In genomic region chr3:179604336-179605078, GRCh38 we compare ENCODE assay signal across 8 cellular contexts. TPM values are rescaled to one million over a fixed set of nuclear protein-coding genes. Genes with fewer than 3 reads are reported as not detected.
A peak's percentile ranks its signal among the peaks of the same experiment; 100 is the strongest.
DNase-seq lines count a peak whose midpoint lies in the region; ATAC-seq and TF ChIP-seq lines count a peak whose summit lies in the region.

Gene MRPL47, minus strand, starts transcription at chr3:179604638. Its CDS starts 14 bp downstream, at chr3:179604624.
Gene NDUFB5, plus strand, starts transcription at chr3:179604794. Its CDS starts 22 bp downstream, at chr3:179604816.

- no peak for TF ChIP-seq EP300 in gastroesophageal sphincter (IDR thresholded peaks at IDR 0.05)

- peak within 1 kb of the TSS; percentile 96 for H3K9ac ChIP-seq in SK-N-MC (ENCODE audit: insufficient read length)

- peaks cover 29% of the 10 kb centered on the region for H3K36me3 Mint-ChIP-seq in HFFc6 (ENCODE audit: low read depth)
- peaks cover 36% of the 10 kb centered on the region for H3K36me3 Mint-ChIP-seq in activated naive CD4-positive, alpha-beta T cell treated with anti-CD3 and anti-CD28 coated beads, Interleukin-2, amount 10 ng/mL, durations not matched to agents 7 days and 5 days

- H3K4me1 ChIP-seq in gastroesophageal sphincter = peaks cover 0 to 67% (median 18%) of the 10 kb centered on the region in 3 donors
- H3K4me1 ChIP-seq in neutrophil (ENCODE audit: control insufficient read depth in 1 of 2, insufficient read depth in 1 of 2, low read depth in 1 of 2, low read length in 1 of 2) = peaks cover 13 to 20% of the 10 kb centered on the region in 2 experiments

- CTCF ChIA-PET in activated naive CD4-positive, alpha-beta T cell treated with anti-CD3 and anti-CD28 coated beads, Interleukin-2, amount 10 ng/mL, durations not matched to agents 7 days and 5 days (lab: Charles Lee) = interaction anchor here (1.1 kb wide), 1 partner anchor 48 kb away, joined by 3 read pairs; the partner anchor contains the start of gene USP13

- H3K9me3 ChIP-seq in SK-N-MC (ENCODE audit: low read depth, low read length) (no peaks in the 10 kb centered on the region), gastroesophageal sphincter (no peaks in the 10 kb centered on the region), neutrophil (no peaks in the 10 kb centered on the region)

- peak; percentile 83 for DNase-seq in GM04503 (ENCODE audit: low read depth)
- DNase-seq in HFFc6 = peak; percentile 95
- peak; percentile 97 for DNase-seq in NB4 (ENCODE audit: low read depth)
- peak; percentile 96 for DNase-seq in SK-N-MC (ENCODE audit: low read depth, low spot score)
- DNase-seq in activated naive CD4-positive, alpha-beta T cell treated with anti-CD3 and anti-CD28 coated beads, Interleukin-2, amount 10 ng/mL, durations not matched to agents 7 days and 5 days = peak; percentile 96
- DNase-seq in substantia nigra (lab: John Stamatoyannopoulos, UW) = peak; percentile 53 to 97 (median 92)

- TF ChIP-seq POLR2A in NB4 (IDR thresholded peaks at IDR 0.05; ENCODE audit: extremely low read depth, insufficient read length) (peak; percentile 86), gastroesophageal sphincter (IDR thresholded peaks at IDR 0.05) (peak; percentile 56 to 69)

- peak; percentile 100 for ATAC-seq in gastroesophageal sphincter

- peak within 1 kb of the TSS; percentile 98 for H3K27ac Mint-ChIP-seq in HFFc6
- peak within 1 kb of the TSS; percentile 97 for H3K27ac Mint-ChIP-seq in activated naive CD4-positive, alpha-beta T cell treated with anti-CD3 and anti-CD28 coated beads, Interleukin-2, amount 10 ng/mL, durations not matched to agents 7 days and 5 days

- H3K27me3 Mint-ChIP-seq in HFFc6 (ENCODE audit: insufficient read depth) = peaks cover 6% of the 10 kb centered on the region; the same call in 1 of the 2 replicates
- H3K27me3 Mint-ChIP-seq in activated naive CD4-positive, alpha-beta T cell treated with anti-CD3 and anti-CD28 coated beads, Interleukin-2, amount 10 ng/mL, durations not matched to agents 7 days and 5 days = no peaks in the 10 kb centered on the region

- no peaks in the 10 kb centered on the region for H3K27me3 ChIP-seq in gastroesophageal sphincter
- H3K27me3 ChIP-seq in neutrophil = no peaks in the 10 kb centered on the region

- H3K27ac ChIP-seq in SK-N-MC (peak within 1 kb of the TSS; percentile 87), gastroesophageal sphincter (peak within 1 kb of the TSS; percentile 93 to 99 (median 94)), neutrophil (peak within 1 kb of the TSS; percentile 87), substantia nigra (ENCODE audit: low read depth, low read length, poor library complexity, severe bottlenecking) (peak within 1 kb of the TSS; percentile 83)

- peaks cover 45% of the 10 kb centered on the region for H3K4me1 Mint-ChIP-seq in HFFc6 (ENCODE audit: low read depth)
- peaks cover 58% of the 10 kb centered on the region for H3K4me1 Mint-ChIP-seq in activated naive CD4-positive, alpha-beta T cell treated with anti-CD3 and anti-CD28 coated beads, Interleukin-2, amount 10 ng/mL, durations not matched to agents 7 days and 5 days

- H3K4me3 ChIP-seq in NB4 (ENCODE audit: low read depth, low read length) = peak within 1 kb of the TSS; percentile 97
- H3K4me3 ChIP-seq in SK-N-MC = peak within 1 kb of the TSS; percentile 91
- H3K4me3 ChIP-seq in gastroesophageal sphincter = peak within 1 kb of the TSS; percentile 84 to 99
- H3K4me3 ChIP-seq in neutrophil (ENCODE audit: low read depth in 1 of 2, low read length in 1 of 2) = peak within 1 kb of the TSS; percentile 76 to 77

- peaks cover 37% of the 10 kb centered on the region for H3K36me3 ChIP-seq in SK-N-MC (ENCODE audit: insufficient read depth, low read length)
- peaks cover 0 to 50% of the 10 kb centered on the region in 2 donors for H3K36me3 ChIP-seq in gastroesophageal sphincter
- peaks cover 27% of the 10 kb centered on the region for H3K36me3 ChIP-seq in neutrophil

- TF ChIP-seq CTCF in HFFc6 (IDR thresholded peaks at IDR 0.05) (no peak), NB4 (IDR thresholded peaks at IDR 0.05; ENCODE audit: low read depth, low read length) (no peak), gastroesophageal sphincter (IDR thresholded peaks at IDR 0.05) (peak in 1 of 4 experiments; percentile 12), neutrophil (IDR thresholded peaks at IDR 0.05) (no peak)

- H3K9me3 Mint-ChIP-seq in HFFc6 = no peaks in the 10 kb centered on the region
- no peaks in the 10 kb centered on the region for H3K9me3 Mint-ChIP-seq in activated naive CD4-positive, alpha-beta T cell treated with anti-CD3 and anti-CD28 coated beads, Interleukin-2, amount 10 ng/mL, durations not matched to agents 7 days and 5 days

- H3K4me3 Mint-ChIP-seq in HFFc6 = peak within 1 kb of the TSS; percentile 98
- peak within 1 kb of the TSS; percentile 98 for H3K4me3 Mint-ChIP-seq in activated naive CD4-positive, alpha-beta T cell treated with anti-CD3 and anti-CD28 coated beads, Interleukin-2, amount 10 ng/mL, durations not matched to agents 7 days and 5 days

- WGBS in gastroesophageal sphincter (ENCODE audit: low coverage in 1 of 2), 2 donors = 0% methylated on average over 6 to 9 of the region's 45 CpGs

RNA-seq across cellular contexts. Expression of gene MRPL47, which starts in this region (rescaled TPM):
- total RNA-seq in HFFc6 (2021; fragmentation: NEBNext Ultra II Directional; extraction: Animal tissue kit (Norgen Biotek cat#: 25700)) = 10 to 100 TPM; 49.4 to 59.7 (median 56.0) TPM
- total RNA-seq in gastroesophageal sphincter = 10 to 100 TPM; 20.1 to 32.3 (median 24.8) TPM

RNA-seq across cellular contexts. Expression of gene NDUFB5, which starts in this region (rescaled TPM):
- total RNA-seq in HFFc6 (2021; fragmentation: NEBNext Ultra II Directional; extraction: Animal tissue kit (Norgen Biotek cat#: 25700)) = 100 to 1,000 TPM in 4 of 6 experiments, 10 to 100 TPM in 2; 91.3 to 114 (median 102) TPM
- total RNA-seq in gastroesophageal sphincter = 100 to 1,000 TPM in 2 of 4 donors, 10 to 100 TPM in 2; 73.6 to 137 (median 100) TPM

Comparison
In these comparisons a context has a peak if more than half of its experiments do, and no peak if none do; other contexts are left out.
1. Peak in every context shown above with its lines: DNase-seq, ATAC-seq, H3K4me3 ChIP-seq and H3K27ac ChIP-seq.